In genomic region chr2:190720691-190721090, GRCh38 we compare ENCODE assay signal across 29 cellular contexts.
DNase-seq lines count a peak whose midpoint lies in the region; ATAC-seq lines count a peak whose summit lies in the region.
"Had no signal": no experiment of that assay in that cellular context is flagged by ENCODE, and none has a peak within 500 bp of the region (broad histone marks: within the 10 kb centered on the region; RNA-seq: fewer than 3 reads in every experiment).

No MANE protein-coding gene starts in this region.

- no peak for ATAC-seq in activated T-cell treated with anti-CD3 and anti-CD28 coated beads, Interleukin-2, amount 50 U/mL, for 4 hours
- ATAC-seq in stimulated activated effector memory CD8-positive, alpha-beta T cell treated with anti-CD3 and anti-CD28 coated beads, Interleukin-12 subunit alpha, Interleukin-12 subunit beta, amount 100 ng/mL, for 72 hours, result no peak
- ATAC-seq: GM23338, HepG2, PC-3, Right ventricle myocardium inferior had no signal

- H3K4me3 Mint-ChIP-seq in activated T-cell treated with anti-CD3 and anti-CD28 coated beads, Interleukin-2, amount 50 U/mL, for 24 hours, result no peak overlapping the region
- H3K4me3 Mint-ChIP-seq in activated T-cell treated with anti-CD3 and anti-CD28 coated beads, Interleukin-2, amount 50 U/mL, for 4 hours, result no peak overlapping the region
- no peak overlapping the region for H3K4me3 Mint-ChIP-seq in stimulated activated effector memory CD8-positive, alpha-beta T cell treated with anti-CD3 and anti-CD28 coated beads, Interleukin-12 subunit alpha, Interleukin-12 subunit beta, amount 100 ng/mL, for 72 hours
- H3K4me3 Mint-ChIP-seq: CD14-positive monocyte; CD8-positive, alpha-beta memory T cell; GM23338; H9 had no signal

- no peaks in the 10 kb centered on the region for H3K27me3 Mint-ChIP-seq in activated T-cell treated with anti-CD3 and anti-CD28 coated beads, Interleukin-2, amount 50 U/mL, for 24 hours
- H3K27me3 Mint-ChIP-seq in activated T-cell treated with anti-CD3 and anti-CD28 coated beads, Interleukin-2, amount 50 U/mL, for 4 hours (ENCODE audit: low read depth), result no peaks in the 10 kb centered on the region

- DNase-seq in NCI-H82 (lab: John Stamatoyannopoulos, UW) (peak; percentile 38), NCI-H82 treated with DMSO at 0.1 percent for 48 hours (lab: John Stamatoyannopoulos, UW; ENCODE audit: unreplicated experiment) (no peak), NCI-H69 (lab: John Stamatoyannopoulos, UW) (peak; percentile 5), RPMI8226 (no peak)
- no peak for DNase-seq in activated T-cell treated with anti-CD3 and anti-CD28 coated beads, Interleukin-2, amount 50 U/mL, for 24 hours
- no peak for DNase-seq in activated T-cell treated with anti-CD3 and anti-CD28 coated beads, Interleukin-2, amount 50 U/mL, for 4 hours
- no peak for DNase-seq in stimulated activated effector memory CD8-positive, alpha-beta T cell treated with anti-CD3 and anti-CD28 coated beads, Interleukin-12 subunit alpha, Interleukin-12 subunit beta, amount 100 ng/mL, for 72 hours (ENCODE audit: low spot score in 2 of 2)
- DNase-seq: 8988T; ACHN; BE2C; CD8-positive, alpha-beta memory T cell; DMS 273 treated with DMSO at 0.1 percent for 48 hours; DND-41; H9; Karpas-422; NCI-H1092; NCI-H1417 treated with DMSO at 0.1 percent for 48 hours; NCI-H1694 treated with DMSO at 0.1 percent for 48 hours; NCI-H2081; NCI-H2171 treated with DMSO at 0.1 percent for 48 hours; NCI-H345; NCI-H510A treated with DMSO at 0.1 percent for 48 hours; NCI-H748 treated with DMSO at 0.1 percent for 48 hours; NK-92 treated with Interleukin-12 subunit alpha and Interleukin-12 subunit beta, amount 100 ng/mL, for 24 hours; PC-3 had no signal

- H3K27ac Mint-ChIP-seq in activated T-cell treated with anti-CD3 and anti-CD28 coated beads, Interleukin-2, amount 50 U/mL, for 24 hours, result peak overlapping the region; percentile 100
- H3K27ac Mint-ChIP-seq in stimulated activated effector memory CD8-positive, alpha-beta T cell treated with anti-CD3 and anti-CD28 coated beads, Interleukin-12 subunit alpha, Interleukin-12 subunit beta, amount 100 ng/mL, for 72 hours, result peak overlapping the region; percentile 89
- H3K27ac Mint-ChIP-seq: CD14-positive monocyte; CD8-positive, alpha-beta memory T cell; GM23338; H9 had no signal

- H3K36me3 Mint-ChIP-seq in activated T-cell treated with anti-CD3 and anti-CD28 coated beads, Interleukin-2, amount 50 U/mL, for 24 hours (ENCODE audit: low read depth), result no peaks in the 10 kb centered on the region
- H3K36me3 Mint-ChIP-seq in activated T-cell treated with anti-CD3 and anti-CD28 coated beads, Interleukin-2, amount 50 U/mL, for 4 hours (ENCODE audit: insufficient read depth), result no peaks in the 10 kb centered on the region
- H3K36me3 Mint-ChIP-seq in stimulated activated effector memory CD8-positive, alpha-beta T cell treated with anti-CD3 and anti-CD28 coated beads, Interleukin-12 subunit alpha, Interleukin-12 subunit beta, amount 100 ng/mL, for 72 hours, result peaks cover 13% of the 10 kb centered on the region
- H3K36me3 Mint-ChIP-seq: CD14-positive monocyte; CD8-positive, alpha-beta memory T cell had no signal

- H3K9me3 Mint-ChIP-seq in activated T-cell treated with anti-CD3 and anti-CD28 coated beads, Interleukin-2, amount 50 U/mL, for 24 hours, result peaks cover 4% of the 10 kb centered on the region
- H3K9me3 Mint-ChIP-seq in activated T-cell treated with anti-CD3 and anti-CD28 coated beads, Interleukin-2, amount 50 U/mL, for 4 hours, result no peaks in the 10 kb centered on the region
- peaks cover 2% of the 10 kb centered on the region for H3K9me3 Mint-ChIP-seq in stimulated activated effector memory CD8-positive, alpha-beta T cell treated with anti-CD3 and anti-CD28 coated beads, Interleukin-12 subunit alpha, Interleukin-12 subunit beta, amount 100 ng/mL, for 72 hours
- H3K9me3 Mint-ChIP-seq: CD8-positive, alpha-beta memory T cell; GM23338 had no signal

- peaks cover 84% of the 10 kb centered on the region for H3K4me1 Mint-ChIP-seq in activated T-cell treated with anti-CD3 and anti-CD28 coated beads, Interleukin-2, amount 50 U/mL, for 24 hours (ENCODE audit: low read depth)
- peaks cover 76% of the 10 kb centered on the region for H3K4me1 Mint-ChIP-seq in activated T-cell treated with anti-CD3 and anti-CD28 coated beads, Interleukin-2, amount 50 U/mL, for 4 hours (ENCODE audit: low read depth)
- peaks cover 71% of the 10 kb centered on the region for H3K4me1 Mint-ChIP-seq in stimulated activated effector memory CD8-positive, alpha-beta T cell treated with anti-CD3 and anti-CD28 coated beads, Interleukin-12 subunit alpha, Interleukin-12 subunit beta, amount 100 ng/mL, for 72 hours
- H3K4me1 Mint-ChIP-seq: CD14-positive monocyte had no signal

Comparison
In these comparisons a context has a peak if more than half of its experiments do, and no peak if none do; other contexts are left out.
1. DNase-seq: peak in NCI-H82 (single experiment) and NCI-H69 (single experiment); none in NCI-H82 treated with DMSO at 0.1 percent for 48 hours (single experiment), activated T-cell treated with anti-CD3 and anti-CD28 coated beads, Interleukin-2, amount 50 U/mL, for 24 hours (single experiment), activated T-cell treated with anti-CD3 and anti-CD28 coated beads, Interleukin-2, amount 50 U/mL, for 4 hours (single experiment), stimulated activated effector memory CD8-positive, alpha-beta T cell treated with anti-CD3 and anti-CD28 coated beads, Interleukin-12 subunit alpha, Interleukin-12 subunit beta, amount 100 ng/mL, for 72 hours (0 of 2) and RPMI8226 (single experiment).